Comparison of ENCODE assay signal across 11 cellular contexts in genomic region chr2:127277028-127277427, GRCh38. TPM values are rescaled to one million over a fixed set of nuclear protein-coding genes. Genes with fewer than 3 reads are reported as not detected.
DNase-seq lines count a peak whose midpoint lies in the region; ATAC-seq and TF ChIP-seq lines count a peak whose summit lies in the region.
"Had no signal": no experiment of that assay in that cellular context is flagged by ENCODE, and none has a peak within 500 bp of the region (broad histone marks: within the 10 kb centered on the region; RNA-seq: fewer than 3 reads in every experiment).

No MANE protein-coding gene starts in this region.

- H3K9me3 ChIP-seq in mucosa of descending colon = no peaks in the 10 kb centered on the region
- H3K9me3 ChIP-seq: colonic mucosa, neutrophil had no signal

- H3K36me3 ChIP-seq in mucosa of descending colon (ENCODE audit: low read depth) = peaks cover 19% of the 10 kb centered on the region

- peaks cover 11% of the 10 kb centered on the region for H3K4me1 Mint-ChIP-seq in stimulated activated naive CD8-positive, alpha-beta T cell treated with anti-CD3 and anti-CD28 coated beads, Interleukin-15, Interleukin-2, amounts not matched to agents 100 ng/mL and 50 ng/mL, for 24 hours (ENCODE audit: low read depth)
- peaks cover 14 to 26% (median 23%) of the 10 kb centered on the region in 3 donors for H3K4me1 Mint-ChIP-seq in T-cell

- intact Hi-C loops in mucosa of descending colon (cut with DNase I, micrococcal nuclease) = no loop called here

- peaks cover 90% of the 10 kb centered on the region for H3K36me3 Mint-ChIP-seq in stimulated activated naive CD8-positive, alpha-beta T cell treated with anti-CD3 and anti-CD28 coated beads, Interleukin-15, Interleukin-2, amounts not matched to agents 100 ng/mL and 50 ng/mL, for 24 hours (ENCODE audit: low read depth)
- H3K36me3 Mint-ChIP-seq in T-cell = peaks cover 78% of the 10 kb centered on the region

- no peaks in the 10 kb centered on the region for H3K27me3 Mint-ChIP-seq in stimulated activated naive CD8-positive, alpha-beta T cell treated with anti-CD3 and anti-CD28 coated beads, Interleukin-15, Interleukin-2, amounts not matched to agents 100 ng/mL and 50 ng/mL, for 24 hours
- no peaks in the 10 kb centered on the region for H3K27me3 Mint-ChIP-seq in T-cell

- H3K4me3 Mint-ChIP-seq in stimulated activated naive CD8-positive, alpha-beta T cell treated with anti-CD3 and anti-CD28 coated beads, Interleukin-15, Interleukin-2, amounts not matched to agents 100 ng/mL and 50 ng/mL, for 24 hours = no peak overlapping the region
- H3K4me3 Mint-ChIP-seq in T-cell = no peak overlapping the region

- POLR2A ChIA-PET in T-cell (lab: Charles Lee) = no interaction called here

- H3K27ac ChIP-seq in caudate nucleus (ENCODE audit: low read depth, low read length) = no peak overlapping the region
- H3K27ac ChIP-seq: colonic mucosa, neutrophil had no signal

- H3K9me3 Mint-ChIP-seq in stimulated activated naive CD8-positive, alpha-beta T cell treated with anti-CD3 and anti-CD28 coated beads, Interleukin-15, Interleukin-2, amounts not matched to agents 100 ng/mL and 50 ng/mL, for 24 hours = no peaks in the 10 kb centered on the region
- H3K9me3 Mint-ChIP-seq in T-cell = no peaks in the 10 kb centered on the region

- CTCF ChIA-PET in T-cell (lab: Charles Lee) = no interaction called here

- no peak for DNase-seq in stimulated activated naive CD8-positive, alpha-beta T cell treated with anti-CD3 and anti-CD28 coated beads, Interleukin-15, Interleukin-2, amounts not matched to agents 100 U/mL and 50 U/mL, for 24 hours
- no peak for DNase-seq in T-cell
- no peak for DNase-seq in NCI-H1417 treated with DMSO at 0.1 percent for 48 hours (lab: John Stamatoyannopoulos, UW)
- DNase-seq in NOMO-1 treated with DMSO at 0.1 percent for 48 hours (lab: John Stamatoyannopoulos, UW; ENCODE audit: unreplicated experiment) = no peak
- DNase-seq in mucosa of descending colon = no peak
- no peak for DNase-seq in caudate nucleus (lab: John Stamatoyannopoulos, UW)
- DNase-seq: colonic mucosa, NCI-H1105 treated with DMSO at 0.1 percent for 48 hours had no signal

- no peak for TF ChIP-seq CTCF in mucosa of descending colon (IDR thresholded peaks at IDR 0.05)

- H3K27ac Mint-ChIP-seq in stimulated activated naive CD8-positive, alpha-beta T cell treated with anti-CD3 and anti-CD28 coated beads, Interleukin-15, Interleukin-2, amounts not matched to agents 100 ng/mL and 50 ng/mL, for 24 hours = peak overlapping the region; percentile 22
- peak overlapping the region; percentile 4 to 75 for H3K27ac Mint-ChIP-seq in T-cell

- no peak overlapping the region for H3K4me3 ChIP-seq in mucosa of descending colon
- H3K4me3 ChIP-seq: colonic mucosa had no signal

- no peaks in the 10 kb centered on the region for H3K4me1 ChIP-seq in mucosa of descending colon (ENCODE audit: low read depth)
- H3K4me1 ChIP-seq: colonic mucosa had no signal

- no peak for ATAC-seq in stimulated activated naive CD8-positive, alpha-beta T cell treated with anti-CD3 and anti-CD28 coated beads, Interleukin-15, Interleukin-2, amounts not matched to agents 100 U/mL and 50 U/mL, for 24 hours
- ATAC-seq in HG02798 (IDR thresholded peaks at IDR 0.05; ENCODE audit: poor library complexity, unreplicated experiment) = peak; percentile 85
- ATAC-seq in T-cell (replicated peaks in 1 of 4) = no peak
- ATAC-seq in mucosa of descending colon = no peak

RNA-seq across cellular contexts. Expression of gene ERCC3, which starts 16.9 kb away (rescaled TPM):
- total RNA-seq in T-cell = 10 to 100 TPM; 41.5 to 62.1 (median 52.3) TPM
- total RNA-seq in mucosa of descending colon = 10 to 100 TPM; 26.7 to 35.7 (median 33.6) TPM

RNA-seq across cellular contexts. Expression of gene CYP27C1, which starts 56.9 kb away (rescaled TPM):
- under 1 TPM in 1 of 5 donors, not detected in 4; 0.16 TPM for total RNA-seq in T-cell
- total RNA-seq in mucosa of descending colon = under 1 TPM; 0.17 to 0.82 (median 0.63) TPM
